Comparison of ENCODE assay signal across 1 cellular context in the genomic region with DNA sequence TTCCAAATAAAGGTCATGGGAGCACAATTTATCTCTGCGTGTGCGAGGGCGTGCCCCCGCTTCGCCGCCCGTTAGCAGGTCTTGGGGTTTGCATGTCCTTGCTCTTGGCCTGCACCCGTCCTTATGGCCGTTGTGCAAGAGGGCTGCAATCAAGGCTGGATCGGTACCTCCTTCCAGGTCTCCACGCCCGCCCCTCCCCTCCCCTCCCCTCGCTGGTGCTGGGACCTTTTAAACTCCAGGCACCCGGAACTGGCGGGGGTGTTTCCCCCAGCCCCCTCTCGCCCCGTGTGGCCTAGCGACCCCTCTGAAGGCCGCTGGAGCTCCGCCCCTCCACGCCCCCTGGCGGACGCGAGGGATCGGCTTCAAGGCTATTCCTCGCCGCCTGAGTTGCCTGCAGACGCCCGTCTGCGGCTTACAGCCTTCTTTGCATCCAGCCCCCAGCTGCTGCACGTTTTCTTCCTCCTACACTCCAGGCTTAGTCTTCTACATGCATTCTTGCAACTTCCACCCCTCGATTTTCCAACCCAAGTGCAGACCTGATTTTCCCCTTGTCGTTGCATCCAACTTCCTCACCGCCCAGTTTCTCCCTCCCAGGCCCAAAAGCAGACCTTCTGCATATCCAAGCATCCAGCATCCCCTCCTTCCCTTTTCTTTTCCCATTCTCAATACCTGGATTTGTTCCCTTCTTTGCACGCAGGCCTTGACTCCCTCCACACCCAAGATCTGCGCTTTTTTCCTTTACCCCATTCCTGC.
A peak's percentile ranks its signal among the peaks of the same experiment; 100 is the strongest.
TF ChIP-seq lines count a peak whose summit lies in the region.

No MANE protein-coding gene starts in this region.

TF ChIP-seq in HepG2, 621 proteins besides CTCF, POLR2A, EP300 and RAD21 (continued from another document and continues in another):
- TF ChIP-seq, protein P1, sequence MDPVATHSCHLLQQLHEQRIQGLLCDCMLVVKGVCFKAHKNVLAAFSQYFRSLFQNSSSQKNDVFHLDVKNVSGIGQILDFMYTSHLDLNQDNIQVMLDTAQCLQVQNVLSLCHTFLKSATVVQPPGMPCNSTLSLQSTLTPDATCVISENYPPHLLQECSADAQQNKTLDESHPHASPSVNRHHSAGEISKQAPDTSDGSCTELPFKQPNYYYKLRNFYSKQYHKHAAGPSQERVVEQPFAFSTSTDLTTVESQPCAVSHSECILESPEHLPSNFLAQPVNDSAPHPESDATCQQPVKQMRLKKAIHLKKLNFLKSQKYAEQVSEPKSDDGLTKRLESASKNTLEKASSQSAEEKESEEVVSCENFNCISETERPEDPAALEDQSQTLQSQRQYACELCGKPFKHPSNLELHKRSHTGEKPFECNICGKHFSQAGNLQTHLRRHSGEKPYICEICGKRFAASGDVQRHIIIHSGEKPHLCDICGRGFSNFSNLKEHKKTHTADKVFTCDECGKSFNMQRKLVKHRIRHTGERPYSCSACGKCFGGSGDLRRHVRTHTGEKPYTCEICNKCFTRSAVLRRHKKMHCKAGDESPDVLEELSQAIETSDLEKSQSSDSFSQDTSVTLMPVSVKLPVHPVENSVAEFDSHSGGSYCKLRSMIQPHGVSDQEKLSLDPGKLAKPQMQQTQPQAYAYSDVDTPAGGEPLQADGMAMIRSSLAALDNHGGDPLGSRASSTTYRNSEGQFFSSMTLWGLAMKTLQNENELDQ (CRISPR knock-in tag; IDR thresholded peaks at IDR 0.05; ENCODE audit: borderline replicate concordance): peak; percentile 5; the same call in 1 of the 2 replicates
- TF ChIP-seq RFXAP (CRISPR knock-in tag; IDR thresholded peaks at IDR 0.05; ENCODE audit: borderline replicate concordance): peak; percentile 86
- peak; percentile 83 for TF ChIP-seq SIN3A (IDR thresholded peaks at IDR 0.05; ENCODE audit: borderline replicate concordance, low read depth, low read length)
- no peak for TF ChIP-seq CBX2 (IDR thresholded peaks at IDR 0.05; ENCODE audit: low read depth, low read length)
- TF ChIP-seq CBX2 (CRISPR knock-in tag; IDR thresholded peaks at IDR 0.05; ENCODE audit: low read depth): 0 out of 2 replicates have a peak, but pooled peaks have one; percentile 11
- TF ChIP-seq ZKSCAN1 (IDR thresholded peaks at IDR 0.05; ENCODE audit: low read length): no peak
- peak; percentile 81 for TF ChIP-seq ZNF775 (CRISPR knock-in tag; IDR thresholded peaks at IDR 0.05; ENCODE audit: borderline replicate concordance)
- TF ChIP-seq ZNF589 (CRISPR knock-in tag; conservative IDR thresholded peaks at IDR 0.05): peak; percentile 53; the same call in 1 of the 2 replicates
- TF ChIP-seq SAFB2 (CRISPR knock-in tag; IDR thresholded peaks at IDR 0.05; ENCODE audit: borderline replicate concordance, low read depth): no peak
- TF ChIP-seq NFIB (CRISPR knock-in tag; IDR thresholded peaks at IDR 0.05; ENCODE audit: borderline replicate concordance): no peak
- TF ChIP-seq ZNF572 (CRISPR knock-in tag; IDR thresholded peaks at IDR 0.05): no peak; the same call in 1 of the 2 replicates
- TF ChIP-seq ZBTB42 (CRISPR knock-in tag; IDR thresholded peaks at IDR 0.05): peak; percentile 65; the same call in 1 of the 2 replicates
- peak; percentile 91 for TF ChIP-seq ZNF501 (CRISPR knock-in tag; IDR thresholded peaks at IDR 0.05)
- TF ChIP-seq, protein P2, sequence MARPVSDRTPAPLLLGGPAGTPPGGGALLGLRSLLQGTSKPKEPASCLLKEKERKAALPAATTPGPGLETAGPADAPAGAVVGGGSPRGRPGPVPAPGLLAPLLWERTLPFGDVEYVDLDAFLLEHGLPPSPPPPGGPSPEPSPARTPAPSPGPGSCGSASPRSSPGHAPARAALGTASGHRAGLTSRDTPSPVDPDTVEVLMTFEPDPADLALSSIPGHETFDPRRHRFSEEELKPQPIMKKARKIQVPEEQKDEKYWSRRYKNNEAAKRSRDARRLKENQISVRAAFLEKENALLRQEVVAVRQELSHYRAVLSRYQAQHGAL (CRISPR knock-in tag; IDR thresholded peaks at IDR 0.05; ENCODE audit: not compliant biosample characterization): no peak
- peak; percentile 94 for TF ChIP-seq NCOA2 (CRISPR knock-in tag; IDR thresholded peaks at IDR 0.05)
- peak; percentile 94; the same call in 1 of the 2 replicates for TF ChIP-seq ZNF367 (CRISPR knock-in tag; IDR thresholded peaks at IDR 0.05; ENCODE audit: borderline replicate concordance)
- TF ChIP-seq MED8 (CRISPR knock-in tag; IDR thresholded peaks at IDR 0.05; ENCODE audit: insufficient replicate concordance): peak; percentile 44
- TF ChIP-seq, protein P3, sequence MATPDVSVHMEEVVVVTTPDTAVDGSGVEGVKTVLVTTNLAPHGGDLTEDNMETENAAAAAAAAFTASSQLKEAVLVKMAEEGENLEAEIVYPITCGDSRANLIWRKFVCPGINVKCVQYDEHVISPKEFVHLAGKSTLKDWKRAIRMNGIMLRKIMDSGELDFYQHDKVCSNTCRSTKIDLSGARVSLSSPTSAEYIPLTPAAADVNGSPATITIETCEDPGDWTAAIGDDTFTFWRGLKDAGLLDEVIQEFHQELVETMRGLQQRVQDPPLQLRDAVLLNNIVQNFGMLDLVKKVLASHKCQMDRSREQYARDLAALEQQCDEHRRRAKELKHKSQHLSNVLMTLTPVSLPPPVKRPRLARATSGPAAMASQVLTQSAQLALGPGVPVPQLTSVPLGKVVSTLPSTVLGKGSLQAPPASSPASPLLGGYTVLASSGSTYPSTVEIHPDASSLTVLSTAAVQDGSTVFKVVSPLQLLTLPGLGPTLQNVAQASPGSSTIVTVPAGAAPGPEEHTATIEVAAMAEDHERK (CRISPR knock-in tag; IDR thresholded peaks at IDR 0.05; ENCODE audit: low read depth): no peak
- no peak; the same call in 1 of the 2 replicates for TF ChIP-seq ZNF432 (CRISPR knock-in tag; IDR thresholded peaks at IDR 0.05; ENCODE audit: borderline replicate concordance)
- no peak for TF ChIP-seq NFRKB (IDR thresholded peaks at IDR 0.05)
- peak; percentile 95 for TF ChIP-seq GZF1 (CRISPR knock-in tag; IDR thresholded peaks at IDR 0.05)
- TF ChIP-seq POLR2AphosphoS5 (IDR thresholded peaks at IDR 0.05; ENCODE audit: low read depth, low read length): peak; percentile 70
- TF ChIP-seq NR2F6 (IDR thresholded peaks at IDR 0.05): peak; percentile 93
- TF ChIP-seq NR2F6 (CRISPR knock-in tag; IDR thresholded peaks at IDR 0.05): peak; percentile 95
- TF ChIP-seq TBX2 (CRISPR knock-in tag; IDR thresholded peaks at IDR 0.05; ENCODE audit: borderline replicate concordance): peak; percentile 92
- TF ChIP-seq NPAS2 (CRISPR knock-in tag; IDR thresholded peaks at IDR 0.05; ENCODE audit: borderline replicate concordance): 0 out of 2 replicates have a peak, but pooled peaks have one; percentile 89
- no peak for TF ChIP-seq SUZ12 (IDR thresholded peaks at IDR 0.05; ENCODE audit: low read depth, low read length)
- no peak for TF ChIP-seq ZBTB21 (CRISPR knock-in tag; IDR thresholded peaks at IDR 0.05)
- TF ChIP-seq, protein P4, sequence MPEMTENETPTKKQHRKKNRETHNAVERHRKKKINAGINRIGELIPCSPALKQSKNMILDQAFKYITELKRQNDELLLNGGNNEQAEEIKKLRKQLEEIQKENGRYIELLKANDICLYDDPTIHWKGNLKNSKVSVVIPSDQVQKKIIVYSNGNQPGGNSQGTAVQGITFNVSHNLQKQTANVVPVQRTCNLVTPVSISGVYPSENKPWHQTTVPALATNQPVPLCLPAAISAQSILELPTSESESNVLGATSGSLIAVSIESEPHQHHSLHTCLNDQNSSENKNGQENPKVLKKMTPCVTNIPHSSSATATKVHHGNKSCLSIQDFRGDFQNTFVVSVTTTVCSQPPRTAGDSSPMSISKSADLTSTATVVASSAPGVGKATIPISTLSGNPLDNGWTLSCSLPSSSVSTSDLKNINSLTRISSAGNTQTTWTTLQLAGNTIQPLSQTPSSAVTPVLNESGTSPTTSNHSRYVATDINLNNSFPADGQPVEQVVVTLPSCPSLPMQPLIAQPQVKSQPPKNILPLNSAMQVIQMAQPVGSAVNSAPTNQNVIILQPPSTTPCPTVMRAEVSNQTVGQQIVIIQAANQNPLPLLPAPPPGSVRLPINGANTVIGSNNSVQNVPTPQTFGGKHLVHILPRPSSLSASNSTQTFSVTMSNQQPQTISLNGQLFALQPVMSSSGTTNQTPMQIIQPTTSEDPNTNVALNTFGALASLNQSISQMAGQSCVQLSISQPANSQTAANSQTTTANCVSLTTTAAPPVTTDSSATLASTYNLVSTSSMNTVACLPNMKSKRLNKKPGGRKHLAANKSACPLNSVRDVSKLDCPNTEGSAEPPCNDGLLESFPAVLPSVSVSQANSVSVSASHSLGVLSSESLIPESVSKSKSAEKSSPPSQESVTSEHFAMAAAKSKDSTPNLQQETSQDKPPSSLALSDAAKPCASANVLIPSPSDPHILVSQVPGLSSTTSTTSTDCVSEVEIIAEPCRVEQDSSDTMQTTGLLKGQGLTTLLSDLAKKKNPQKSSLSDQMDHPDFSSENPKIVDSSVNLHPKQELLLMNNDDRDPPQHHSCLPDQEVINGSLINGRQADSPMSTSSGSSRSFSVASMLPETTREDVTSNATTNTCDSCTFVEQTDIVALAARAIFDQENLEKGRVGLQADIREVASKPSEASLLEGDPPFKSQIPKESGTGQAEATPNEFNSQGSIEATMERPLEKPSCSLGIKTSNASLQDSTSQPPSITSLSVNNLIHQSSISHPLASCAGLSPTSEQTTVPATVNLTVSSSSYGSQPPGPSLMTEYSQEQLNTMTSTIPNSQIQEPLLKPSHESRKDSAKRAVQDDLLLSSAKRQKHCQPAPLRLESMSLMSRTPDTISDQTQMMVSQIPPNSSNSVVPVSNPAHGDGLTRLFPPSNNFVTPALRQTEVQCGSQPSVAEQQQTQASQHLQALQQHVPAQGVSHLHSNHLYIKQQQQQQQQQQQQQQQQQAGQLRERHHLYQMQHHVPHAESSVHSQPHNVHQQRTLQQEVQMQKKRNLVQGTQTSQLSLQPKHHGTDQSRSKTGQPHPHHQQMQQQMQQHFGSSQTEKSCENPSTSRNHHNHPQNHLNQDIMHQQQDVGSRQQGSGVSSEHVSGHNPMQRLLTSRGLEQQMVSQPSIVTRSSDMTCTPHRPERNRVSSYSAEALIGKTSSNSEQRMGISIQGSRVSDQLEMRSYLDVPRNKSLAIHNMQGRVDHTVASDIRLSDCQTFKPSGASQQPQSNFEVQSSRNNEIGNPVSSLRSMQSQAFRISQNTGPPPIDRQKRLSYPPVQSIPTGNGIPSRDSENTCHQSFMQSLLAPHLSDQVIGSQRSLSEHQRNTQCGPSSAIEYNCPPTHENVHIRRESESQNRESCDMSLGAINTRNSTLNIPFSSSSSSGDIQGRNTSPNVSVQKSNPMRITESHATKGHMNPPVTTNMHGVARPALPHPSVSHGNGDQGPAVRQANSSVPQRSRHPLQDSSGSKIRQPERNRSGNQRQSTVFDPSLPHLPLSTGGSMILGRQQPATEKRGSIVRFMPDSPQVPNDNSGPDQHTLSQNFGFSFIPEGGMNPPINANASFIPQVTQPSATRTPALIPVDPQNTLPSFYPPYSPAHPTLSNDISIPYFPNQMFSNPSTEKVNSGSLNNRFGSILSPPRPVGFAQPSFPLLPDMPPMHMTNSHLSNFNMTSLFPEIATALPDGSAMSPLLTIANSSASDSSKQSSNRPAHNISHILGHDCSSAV (CRISPR knock-in tag; IDR thresholded peaks at IDR 0.05; ENCODE audit: borderline replicate concordance): peak; percentile 49; the same call in 1 of the 2 replicates
- no peak for TF ChIP-seq ZNF382 (CRISPR knock-in tag; IDR thresholded peaks at IDR 0.05; ENCODE audit: borderline replicate concordance)
- TF ChIP-seq, protein P5, sequence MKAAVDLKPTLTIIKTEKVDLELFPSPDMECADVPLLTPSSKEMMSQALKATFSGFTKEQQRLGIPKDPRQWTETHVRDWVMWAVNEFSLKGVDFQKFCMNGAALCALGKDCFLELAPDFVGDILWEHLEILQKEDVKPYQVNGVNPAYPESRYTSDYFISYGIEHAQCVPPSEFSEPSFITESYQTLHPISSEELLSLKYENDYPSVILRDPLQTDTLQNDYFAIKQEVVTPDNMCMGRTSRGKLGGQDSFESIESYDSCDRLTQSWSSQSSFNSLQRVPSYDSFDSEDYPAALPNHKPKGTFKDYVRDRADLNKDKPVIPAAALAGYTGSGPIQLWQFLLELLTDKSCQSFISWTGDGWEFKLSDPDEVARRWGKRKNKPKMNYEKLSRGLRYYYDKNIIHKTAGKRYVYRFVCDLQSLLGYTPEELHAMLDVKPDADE (CRISPR knock-in tag; IDR thresholded peaks at IDR 0.05): peak; percentile 33; the same call in 1 of the 2 replicates
- TF ChIP-seq ZBTB33 (CRISPR knock-in tag; IDR thresholded peaks at IDR 0.05): 0 out of 2 replicates have a peak, but pooled peaks have one; percentile 22
- no peak; the same call in none of the 2 replicates for TF ChIP-seq HES4 (CRISPR knock-in tag; IDR thresholded peaks at IDR 0.05; ENCODE audit: borderline replicate concordance)
- peak; percentile 80; the same call in 1 of the 2 replicates for TF ChIP-seq ZNF280B (CRISPR knock-in tag; IDR thresholded peaks at IDR 0.05; ENCODE audit: borderline replicate concordance)
- TF ChIP-seq NFIC (IDR thresholded peaks at IDR 0.05; ENCODE audit: low read length): no peak; the same call in 1 of the 2 replicates
- TF ChIP-seq, protein P6, sequence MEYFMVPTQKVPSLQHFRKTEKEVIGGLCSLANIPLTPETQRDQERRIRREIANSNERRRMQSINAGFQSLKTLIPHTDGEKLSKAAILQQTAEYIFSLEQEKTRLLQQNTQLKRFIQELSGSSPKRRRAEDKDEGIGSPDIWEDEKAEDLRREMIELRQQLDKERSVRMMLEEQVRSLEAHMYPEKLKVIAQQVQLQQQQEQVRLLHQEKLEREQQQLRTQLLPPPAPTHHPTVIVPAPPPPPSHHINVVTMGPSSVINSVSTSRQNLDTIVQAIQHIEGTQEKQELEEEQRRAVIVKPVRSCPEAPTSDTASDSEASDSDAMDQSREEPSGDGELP (IDR thresholded peaks at IDR 0.05; ENCODE audit: borderline replicate concordance, low read depth): peak; percentile 43; the same call in 1 of the 2 replicates
- peak; percentile 86 for TF ChIP-seq ZFP37 (CRISPR knock-in tag; IDR thresholded peaks at IDR 0.05; ENCODE audit: borderline replicate concordance)
- peak; percentile 72; the same call in 1 of the 2 replicates for TF ChIP-seq ETV5 (CRISPR knock-in tag; IDR thresholded peaks at IDR 0.05; ENCODE audit: borderline replicate concordance)
